Comparison of ENCODE assay signal across 8 cellular contexts in genomic region chr10:101816913-101817541, GRCh38. TPM values are rescaled to one million over a fixed set of nuclear protein-coding genes. Genes with fewer than 3 reads are reported as not detected.
DNase-seq lines count a peak whose midpoint lies in the region; ATAC-seq and TF ChIP-seq lines count a peak whose summit lies in the region.

No MANE protein-coding gene starts in this region.

- H3K27ac Mint-ChIP-seq in activated naive CD4-positive, alpha-beta T cell treated with anti-CD3 and anti-CD28 coated beads, Interleukin-2, amount 50 U/mL, for 72 hours: peak overlapping the region; percentile 80 to 96

- H3K9me3 Mint-ChIP-seq in activated naive CD4-positive, alpha-beta T cell treated with anti-CD3 and anti-CD28 coated beads, Interleukin-2, amount 50 U/mL, for 72 hours: no peaks in the 10 kb centered on the region

- peaks cover 28 to 32% of the 10 kb centered on the region in 2 donors for H3K36me3 Mint-ChIP-seq in activated naive CD4-positive, alpha-beta T cell treated with anti-CD3 and anti-CD28 coated beads, Interleukin-2, amount 50 U/mL, for 72 hours

- H3K27me3 ChIP-seq in layer of hippocampus (ENCODE audit: control insufficient read depth, insufficient read depth, low read length): no peaks in the 10 kb centered on the region
- H3K27me3 ChIP-seq in thyroid gland: no peaks in the 10 kb centered on the region

- peak; percentile 15 for DNase-seq in activated CD8-positive, alpha-beta memory T cell treated with anti-CD3 and anti-CD28 coated beads, Interleukin-2, amount 50 U/mL, for 24 hours (ENCODE audit: extremely low read depth)
- no peak for DNase-seq in activated CD8-positive, alpha-beta memory T cell treated with anti-CD3 and anti-CD28 coated beads, Interleukin-2, amount 50 U/mL, for 4 hours
- DNase-seq in activated naive CD4-positive, alpha-beta T cell treated with anti-CD3 and anti-CD28 coated beads, Interleukin-2, amount 50 U/mL, for 72 hours (ENCODE audit: low spot score in 2 of 2): no peak
- no peak for DNase-seq in thyroid gland
- DNase-seq in HCEC 1CT: no peak

- peak overlapping the region; percentile 77 to 92 (median 84) for H3K4me3 ChIP-seq in thyroid gland (replicated peaks in 1 of 3)

- intact Hi-C loops in thyroid gland (cut with DNase I): no loop called here

- peaks cover 22 to 25% of the 10 kb centered on the region in 2 donors for H3K4me1 ChIP-seq in thyroid gland

- TF ChIP-seq POLR2A in thyroid gland (IDR thresholded peaks at IDR 0.05): peak in 1 of 2 donors; percentile 27

- no peaks in the 10 kb centered on the region for H3K9me3 ChIP-seq in thyroid gland

- ATAC-seq in activated naive CD4-positive, alpha-beta T cell treated with anti-CD3 and anti-CD28 coated beads, Interleukin-2, amount 50 U/mL, for 72 hours: peak in 1 of 2 donors; percentile 21
- no peak for ATAC-seq in HG03457 (IDR thresholded peaks at IDR 0.05; ENCODE audit: unreplicated experiment)
- no peak for ATAC-seq in GM18519 (IDR thresholded peaks at IDR 0.05; ENCODE audit: low FRiP score, unreplicated experiment)

- H3K36me3 ChIP-seq in thyroid gland: no peaks in the 10 kb centered on the region

- H3K27ac ChIP-seq in layer of hippocampus (ENCODE audit: low read depth, low read length) (peak overlapping the region; percentile 93), thyroid gland (peak overlapping the region in 2 of 3 donors; percentile 86 to 97)

- 0 to 1% methylated on average over 17 of the region's 17 CpGs for WGBS in thyroid gland, 2 donors

- no peak for TF ChIP-seq CTCF in thyroid gland (IDR thresholded peaks at IDR 0.05)

RNA-seq across cellular contexts. Expression of gene OGA, which starts 1.2 kb away (rescaled TPM):
- 100 to 1,000 TPM; 136 to 238 TPM for total RNA-seq in activated naive CD4-positive, alpha-beta T cell treated with anti-CD3 and anti-CD28 coated beads, Interleukin-2, amount 50 U/mL, for 72 hours
- total RNA-seq in thyroid gland: 100 to 1,000 TPM; 114 to 205 (median 157) TPM

RNA-seq across cellular contexts. Expression of gene KCNIP2, which starts 26.6 kb away (rescaled TPM):
- 1 to 10 TPM; 4.2 to 6.3 TPM for total RNA-seq in activated naive CD4-positive, alpha-beta T cell treated with anti-CD3 and anti-CD28 coated beads, Interleukin-2, amount 50 U/mL, for 72 hours
- total RNA-seq in thyroid gland: 1 to 10 TPM; 1.0 to 3.5 (median 1.4) TPM

RNA-seq across cellular contexts. Expression of gene NPM3, which starts 33.8 kb away (rescaled TPM):
- total RNA-seq in activated naive CD4-positive, alpha-beta T cell treated with anti-CD3 and anti-CD28 coated beads, Interleukin-2, amount 50 U/mL, for 72 hours: 100 to 1,000 TPM; 108 to 148 TPM
- 10 to 100 TPM in 3 of 4 donors, 1 to 10 TPM in 1; 9.0 to 27.3 (median 20.7) TPM for total RNA-seq in thyroid gland

RNA-seq across cellular contexts. Expression of gene FGF8, which starts 41.1 kb away (rescaled TPM):
- total RNA-seq in activated naive CD4-positive, alpha-beta T cell treated with anti-CD3 and anti-CD28 coated beads, Interleukin-2, amount 50 U/mL, for 72 hours: not detected
- not detected for total RNA-seq in thyroid gland
